ENCODE assay signal across 15 cellular contexts in the genomic region with DNA sequence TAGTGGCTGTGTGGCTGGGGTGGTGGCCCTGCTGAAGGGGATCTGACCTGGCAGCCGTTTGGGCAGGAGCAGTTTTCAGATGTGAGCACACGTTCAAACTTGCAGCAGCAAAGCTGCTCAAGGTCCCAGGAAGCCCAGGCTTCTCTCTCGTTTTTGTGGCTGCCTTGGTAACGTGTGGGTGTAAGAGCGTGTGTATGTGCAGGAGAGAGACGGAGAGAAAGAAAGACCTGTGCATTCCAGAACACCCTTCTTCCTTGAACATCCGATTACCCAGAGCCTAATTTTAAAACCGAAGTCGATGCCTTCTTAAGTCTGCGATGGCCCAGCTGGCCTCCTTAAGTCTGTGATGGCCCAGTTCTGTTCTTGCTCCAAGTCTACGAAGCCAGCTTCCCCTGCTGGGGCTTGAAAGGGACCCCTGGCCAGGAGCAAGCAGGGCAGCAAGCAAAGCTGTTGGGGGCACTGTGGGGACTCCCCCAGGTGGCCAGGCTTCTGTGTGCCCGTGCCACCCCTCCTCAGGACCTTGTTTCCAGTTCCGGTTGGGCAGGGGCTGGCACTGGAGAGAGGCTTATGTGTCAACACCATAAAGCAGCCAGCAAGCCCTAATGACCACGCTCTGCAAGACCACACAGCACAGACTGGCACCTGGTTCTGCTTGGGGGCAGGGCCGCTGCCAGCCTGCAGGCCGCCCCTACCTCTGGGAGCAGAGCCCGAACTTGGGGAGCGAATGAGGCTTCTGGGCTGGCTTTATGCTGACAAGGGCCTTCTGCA. TPM values are rescaled to one million over a fixed set of nuclear protein-coding genes. Genes with fewer than 3 reads are reported as not detected.
DNase-seq lines count a peak whose midpoint lies in the region; ATAC-seq lines count a peak whose summit lies in the region.
"Had no signal": no experiment of that assay in that cellular context is flagged by ENCODE, and none has a peak within 500 bp of the region (broad histone marks: within the 10 kb centered on the region; RNA-seq: fewer than 3 reads in every experiment).

No MANE protein-coding gene starts in this region.

- no peak for DNase-seq in CD4-positive, alpha-beta memory T cell
- no peak for DNase-seq in activated T-helper 2 cell treated with anti-CD3 and anti-CD28 coated beads, Interferon-gamma antibody, Interleukin-2, Interleukin-4, amounts not matched to agents 10 μg/mL and 5 μg/mL and 100 μg/mL, durations not matched to agents 14 hours and 24 hours and 36 hours (ENCODE audit: low spot score)
- DNase-seq in naive thymus-derived CD8-positive, alpha-beta T cell, result peak in 4 of 10 donors; percentile 35 to 63 (median 46)
- DNase-seq in amniotic stem cell (lab: John Stamatoyannopoulos, UW) (no peak), NCI-H2196 (lab: John Stamatoyannopoulos, UW; ENCODE audit: unreplicated experiment) (no peak)
- DNase-seq: effector CD8-positive, alpha-beta T cell; kidney glomerular epithelial cell; NCI-H345 had no signal

- H3K4me2 ChIP-seq in BLaER1, result peak overlapping the region; percentile 92

- peak overlapping the region in 6 of 8 donors; percentile 2 to 72 (median 67) for H3K4me3 Mint-ChIP-seq in CD4-positive, alpha-beta memory T cell
- no peak overlapping the region for H3K4me3 Mint-ChIP-seq in activated T-helper 2 cell treated with anti-CD3 and anti-CD28 coated beads, Interferon-gamma antibody, Interleukin-2, Interleukin-4, amounts not matched to agents 10 μg/mL and 5 μg/mL and 100 μg/mL, durations not matched to agents 14 hours and 24 hours and 36 hours (ENCODE audit: low read depth)
- H3K4me3 Mint-ChIP-seq in naive thymus-derived CD8-positive, alpha-beta T cell, result peak overlapping the region; percentile 10 to 86 (median 64)

- H3K9me3 Mint-ChIP-seq in CD4-positive, alpha-beta memory T cell, result peaks cover 0 to 1% (median 0%) of the 10 kb centered on the region in 8 donors
- no peaks in the 10 kb centered on the region for H3K9me3 Mint-ChIP-seq in activated T-helper 2 cell treated with anti-CD3 and anti-CD28 coated beads, Interferon-gamma antibody, Interleukin-2, Interleukin-4, amounts not matched to agents 10 μg/mL and 5 μg/mL and 100 μg/mL, durations not matched to agents 14 hours and 24 hours and 36 hours
- no peaks in the 10 kb centered on the region for H3K9me3 Mint-ChIP-seq in naive thymus-derived CD8-positive, alpha-beta T cell

- no peaks in the 10 kb centered on the region for H3K9me3 ChIP-seq in BLaER1
- no peaks in the 10 kb centered on the region for H3K9me3 ChIP-seq in CD4-positive, alpha-beta memory T cell (ENCODE audit: control insufficient read depth in 1 of 2, low read length in 2 of 2)
- H3K9me3 ChIP-seq: right atrium auricular region had no signal

- H3K36me3 Mint-ChIP-seq in CD4-positive, alpha-beta memory T cell, result peaks cover 0 to 2% of the 10 kb centered on the region in 2 donors
- no peaks in the 10 kb centered on the region for H3K36me3 Mint-ChIP-seq in activated T-helper 2 cell treated with anti-CD3 and anti-CD28 coated beads, Interferon-gamma antibody, Interleukin-2, Interleukin-4, amounts not matched to agents 10 μg/mL and 5 μg/mL and 100 μg/mL, durations not matched to agents 14 hours and 24 hours and 36 hours (ENCODE audit: low read depth)
- no peaks in the 10 kb centered on the region for H3K36me3 Mint-ChIP-seq in naive thymus-derived CD8-positive, alpha-beta T cell

- H3K27ac Mint-ChIP-seq in CD4-positive, alpha-beta memory T cell, result peak overlapping the region; percentile 2 to 87 (median 69)
- H3K27ac Mint-ChIP-seq in activated T-helper 2 cell treated with anti-CD3 and anti-CD28 coated beads, Interferon-gamma antibody, Interleukin-2, Interleukin-4, amounts not matched to agents 10 μg/mL and 5 μg/mL and 100 μg/mL, durations not matched to agents 14 hours and 24 hours and 36 hours, result peak overlapping the region; percentile 13
- peak overlapping the region; percentile 92 to 99 (median 96) for H3K27ac Mint-ChIP-seq in naive thymus-derived CD8-positive, alpha-beta T cell

- no peaks in the 10 kb centered on the region for H3K27me3 ChIP-seq in BLaER1
- no peaks in the 10 kb centered on the region for H3K27me3 ChIP-seq in CD4-positive, alpha-beta memory T cell (ENCODE audit: insufficient read depth, low read length)
- H3K27me3 ChIP-seq: right atrium auricular region had no signal

- intact Hi-C loops in CD4-positive, alpha-beta memory T cell (cut with micrococcal nuclease), result no loop called here
- intact Hi-C loops in activated T-helper 2 cell treated with anti-CD3 and anti-CD28 coated beads, Interferon-gamma antibody, Interleukin-2, Interleukin-4, amounts not matched to agents 10 μg/mL and 5 μg/mL and 100 μg/mL, durations not matched to agents 14 hours and 24 hours and 36 hours (cut with micrococcal nuclease), result no loop called here

- peaks cover 95% of the 10 kb centered on the region for H3K4me1 ChIP-seq in BLaER1
- peaks cover 57% of the 10 kb centered on the region for H3K4me1 ChIP-seq in CD4-positive, alpha-beta memory T cell (ENCODE audit: insufficient read depth, low read length)

- ATAC-seq in naive thymus-derived CD8-positive, alpha-beta T cell, result peak; percentile 17 to 40
- no peak for ATAC-seq in GM21423 (IDR thresholded peaks at IDR 0.05; ENCODE audit: unreplicated experiment)

- peak overlapping the region; percentile 45; the same call in 1 of the 2 replicates for H3K9ac ChIP-seq in BLaER1

- H3K27me3 Mint-ChIP-seq in CD4-positive, alpha-beta memory T cell, result no peaks in the 10 kb centered on the region
- no peaks in the 10 kb centered on the region for H3K27me3 Mint-ChIP-seq in activated T-helper 2 cell treated with anti-CD3 and anti-CD28 coated beads, Interferon-gamma antibody, Interleukin-2, Interleukin-4, amounts not matched to agents 10 μg/mL and 5 μg/mL and 100 μg/mL, durations not matched to agents 14 hours and 24 hours and 36 hours (ENCODE audit: low read depth)
- H3K27me3 Mint-ChIP-seq in naive thymus-derived CD8-positive, alpha-beta T cell, result no peaks in the 10 kb centered on the region

- H4K20me1 ChIP-seq in BLaER1, result peaks cover 21% of the 10 kb centered on the region

- H3K4me1 Mint-ChIP-seq in CD4-positive, alpha-beta memory T cell, result peaks cover 27 to 70% (median 46%) of the 10 kb centered on the region in 4 donors
- peaks cover 34% of the 10 kb centered on the region for H3K4me1 Mint-ChIP-seq in activated T-helper 2 cell treated with anti-CD3 and anti-CD28 coated beads, Interferon-gamma antibody, Interleukin-2, Interleukin-4, amounts not matched to agents 10 μg/mL and 5 μg/mL and 100 μg/mL, durations not matched to agents 14 hours and 24 hours and 36 hours (ENCODE audit: low read depth)
- H3K4me1 Mint-ChIP-seq in naive thymus-derived CD8-positive, alpha-beta T cell, result peaks cover 35 to 84% (median 75%) of the 10 kb centered on the region in 4 donors

- CTCF ChIA-PET in CD4-positive, alpha-beta memory T cell (lab: Charles Lee; ENCODE audit: partially characterized antibody), result interaction anchor here (0.8 to 4.6 kb wide), 6 partner anchors 7 to 53 kb away, joined by 3 to 37 read pairs (median 12); no protein-coding TSS in a partner anchor

- H3K4me3 ChIP-seq in BLaER1, result no peak overlapping the region
- H3K4me3 ChIP-seq in CD4-positive, alpha-beta memory T cell (ENCODE audit: low read length in 2 of 2), result no peak overlapping the region
- H3K4me3 ChIP-seq: right atrium auricular region had no signal

- peaks cover 18% of the 10 kb centered on the region; the same call in 1 of the 2 replicates for H3K36me3 ChIP-seq in BLaER1
- H3K36me3 ChIP-seq in CD4-positive, alpha-beta memory T cell (ENCODE audit: insufficient read depth, low read length), result no peaks in the 10 kb centered on the region
- H3K36me3 ChIP-seq: right atrium auricular region had no signal

- peak overlapping the region; percentile 79 for H3K27ac ChIP-seq in BLaER1
- peak overlapping the region; percentile 8 for H3K27ac ChIP-seq in CD4-positive, alpha-beta memory T cell (ENCODE audit: low read depth, low read length)
- H3K27ac ChIP-seq: right atrium auricular region had no signal

- POLR2A ChIA-PET in CD4-positive, alpha-beta memory T cell (lab: Charles Lee; ENCODE audit: partially characterized antibody), result interaction anchor here (0.6 kb wide), 1 partner anchor 391 kb away, joined by 3 read pairs; no protein-coding TSS in a partner anchor
- POLR2A ChIA-PET in naive thymus-derived CD8-positive, alpha-beta T cell (lab: Charles Lee), result interaction anchor here (0.6 to 5.0 kb wide), 6 partner anchors 14 to 362 kb away, joined by 3 to 80 read pairs (median 4); a partner anchor contains a TSS

RNA-seq across cellular contexts. Expression of a gene that starts 55.8 kb away (rescaled TPM):
- not detected for total RNA-seq in CD4-positive, alpha-beta memory T cell
- not detected for polyA plus RNA-seq in CD4-positive, alpha-beta memory T cell
- total RNA-seq in activated T-helper 2 cell treated with anti-CD3 and anti-CD28 coated beads, Interferon-gamma antibody, Interleukin-2, Interleukin-4, amounts not matched to agents 10 μg/mL and 5 μg/mL and 100 μg/mL, durations not matched to agents 14 hours and 24 hours and 36 hours, result not detected in 2 replicates
- not detected for total RNA-seq in naive thymus-derived CD8-positive, alpha-beta T cell
- not detected for polyA plus RNA-seq in naive thymus-derived CD8-positive, alpha-beta T cell
- total RNA-seq: glomerular endothelial cell, HT1080, OCI-LY7, right atrium auricular region, subcutaneous adipose tissue had no signal

Comparison
In these comparisons a context has a peak if more than half of its experiments do, and no peak if none do; other contexts are left out.
1. H3K27ac Mint-ChIP-seq: peak in every context shown above with its lines; median percentile 96 in naive thymus-derived CD8-positive, alpha-beta T cell; 69 in CD4-positive, alpha-beta memory T cell; 13 in activated T-helper 2 cell treated with anti-CD3 and anti-CD28 coated beads, Interferon-gamma antibody, Interleukin-2, Interleukin-4, amounts not matched to agents 10 μg/mL and 5 μg/mL and 100 μg/mL, durations not matched to agents 14 hours and 24 hours and 36 hours.